Comparison of ENCODE assay signal across 25 cellular contexts in genomic region chr1:77987942-77988341, GRCh38. TPM values are rescaled to one million over a fixed set of nuclear protein-coding genes. Genes with fewer than 3 reads are reported as not detected.
"Had no signal": no experiment of that assay in that cellular context is flagged by ENCODE, and none has a peak within 500 bp of the region (broad histone marks: within the 10 kb centered on the region; RNA-seq: fewer than 3 reads in every experiment).

No MANE protein-coding gene starts in this region.

- H3K9me3 ChIP-seq: gastrocnemius medialis, ovary, right lobe of liver, thoracic aorta, tibial nerve, upper lobe of left lung had no signal

- H3K27ac ChIP-seq: dorsolateral prefrontal cortex, gastrocnemius medialis, hepatocyte, ovary, right lobe of liver, thoracic aorta, tibial nerve, upper lobe of left lung had no signal

- FAIRE-seq: colon, small intestine, urothelium cell line had no signal

- H3K4me3 Mint-ChIP-seq: memory B cell; natural killer cell; stimulated activated naive B cell treated with anti-CD40 and anti-IgM and Interleukin-4, amounts not matched to agents 10 μg/mL and 1 μg/mL and 100 μg/mL, for 72 hours; stimulated activated naive CD8-positive, alpha-beta T cell treated with anti-CD3 and anti-CD28 coated beads, Interleukin-15, Interleukin-2, amounts not matched to agents 100 ng/mL and 50 ng/mL, for 24 hours had no signal

- H3K36me3 Mint-ChIP-seq: natural killer cell had no signal

- H3K36me3 ChIP-seq: ovary, right lobe of liver, thoracic aorta, upper lobe of left lung had no signal

- H3K27ac Mint-ChIP-seq: stimulated activated naive CD8-positive, alpha-beta T cell treated with anti-CD3 and anti-CD28 coated beads, Interleukin-15, Interleukin-2, amounts not matched to agents 100 ng/mL and 50 ng/mL, for 24 hours had no signal

- ATAC-seq: left colon; natural killer cell; right lobe of liver; stimulated activated naive B cell treated with anti-CD40 and anti-IgM and Interleukin-4, amounts not matched to agents 10 μg/mL and 1 μg/mL and 100 μg/mL, for 72 hours had no signal

- H3K9me3 Mint-ChIP-seq: memory B cell; natural killer cell; stimulated activated naive B cell treated with anti-CD40 and anti-IgM and Interleukin-4, amounts not matched to agents 10 μg/mL and 1 μg/mL and 100 μg/mL, for 72 hours; stimulated activated naive CD8-positive, alpha-beta T cell treated with anti-CD3 and anti-CD28 coated beads, Interleukin-15, Interleukin-2, amounts not matched to agents 100 ng/mL and 50 ng/mL, for 24 hours had no signal

- H3K4me1 ChIP-seq: upper lobe of left lung had no signal

- H3K27me3 ChIP-seq: dorsolateral prefrontal cortex, gastrocnemius medialis, hepatocyte, ovary, right lobe of liver, tibial nerve, upper lobe of left lung had no signal

- H3K27me3 Mint-ChIP-seq: memory B cell; stimulated activated naive B cell treated with anti-CD40 and anti-IgM and Interleukin-4, amounts not matched to agents 10 μg/mL and 1 μg/mL and 100 μg/mL, for 72 hours; stimulated activated naive CD8-positive, alpha-beta T cell treated with anti-CD3 and anti-CD28 coated beads, Interleukin-15, Interleukin-2, amounts not matched to agents 100 ng/mL and 50 ng/mL, for 24 hours had no signal

- DNase-seq: dorsolateral prefrontal cortex; effector CD4-positive, alpha-beta T cell; foreskin fibroblast; gastrocnemius medialis; head of caudate nucleus; left colon; natural killer cell; occipital lobe; ovary; posterior cingulate gyrus; retina; right lobe of liver; small intestine; stimulated activated CD4-positive, alpha-beta T cell treated with anti-CD3 and anti-CD28 coated beads, Interleukin-15, amount 100 ng/mL, for 24 hours; stimulated activated CD4-positive, alpha-beta T cell treated with anti-CD3 and anti-CD28 coated beads, Interleukin-2, amount 100 ng/mL, for 48 hours; stimulated activated naive B cell treated with anti-CD40 and anti-IgM and Interleukin-4, amounts not matched to agents 10 μg/mL and 1 μg/mL and 100 μg/mL, for 72 hours; upper lobe of left lung had no signal

- H3K4me3 ChIP-seq: dorsolateral prefrontal cortex, gastrocnemius medialis, hepatocyte, lung, ovary, right lobe of liver, thoracic aorta, tibial nerve, upper lobe of left lung had no signal

RNA-seq across cellular contexts. Expression of gene GIPC2, which starts 57.8 kb away (rescaled TPM):
- total RNA-seq: natural killer cell had no signal
